ENCODE assay signal across 8 cellular contexts in the genomic region with DNA sequence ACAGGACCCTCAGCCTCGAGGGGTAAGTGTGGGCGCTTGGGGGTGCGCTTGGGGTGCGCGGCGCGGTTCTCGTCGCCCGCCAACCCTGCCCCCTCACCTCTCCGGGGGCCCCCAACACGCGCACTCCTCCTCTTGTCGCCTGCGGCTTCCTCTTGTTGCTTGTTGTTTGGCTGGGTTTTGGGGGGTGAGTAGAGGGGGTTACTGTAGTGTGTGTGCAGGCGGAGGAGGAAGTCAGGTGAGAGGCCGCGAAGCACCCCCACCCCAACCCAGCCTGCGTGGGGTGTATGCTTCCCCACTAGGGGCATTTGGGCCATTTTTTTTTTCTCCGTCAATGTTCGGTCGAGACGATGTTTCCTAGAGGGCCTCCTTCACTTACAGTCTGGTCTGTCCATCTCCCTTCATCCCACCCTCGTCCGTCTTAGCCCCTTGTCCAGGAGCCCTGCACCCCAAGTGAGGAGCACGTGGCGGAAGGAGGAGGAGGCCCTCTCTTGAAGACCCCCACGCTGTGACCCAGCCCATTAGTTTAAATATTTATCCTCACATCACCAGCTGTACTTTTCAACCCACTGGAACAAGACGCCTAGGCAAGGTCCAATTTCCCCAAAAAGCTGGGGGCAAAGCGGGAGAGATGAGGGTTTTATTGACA. TPM values are rescaled to one million over a fixed set of nuclear protein-coding genes. Genes with fewer than 3 reads are reported as not detected.
DNase-seq lines count a peak whose midpoint lies in the region; ATAC-seq, FAIRE-seq and TF ChIP-seq lines count a peak whose summit lies in the region.

No MANE protein-coding gene starts in this region.

- no peak overlapping the region for H3K27ac ChIP-seq in astrocyte (ENCODE audit: low read depth, low read length)

- H4K20me1 ChIP-seq in astrocyte (ENCODE audit: insufficient read depth, low read length) = peaks cover 3% of the 10 kb centered on the region

- TF ChIP-seq POLR2A in lower leg skin (IDR thresholded peaks at IDR 0.05) = no peak

- H3K27me3 ChIP-seq in astrocyte (ENCODE audit: insufficient read depth, low read length) = peaks cover 29% of the 10 kb centered on the region

- FAIRE-seq in astrocyte (lab: Jason Lieb, UNC) = no peak

- H3K27ac Mint-ChIP-seq in T-helper 1 cell treated with Interleukin-12 subunit alpha and Interleukin-12 subunit beta and Interleukin-4 antibody, amounts not matched to agents 30 μg/mL and 1 μg/mL, for 36 hours = peak overlapping the region; percentile 96
- H3K27ac Mint-ChIP-seq in astrocyte (ENCODE audit: unreplicated experiment) = peak overlapping the region; percentile 66

- no peaks in the 10 kb centered on the region for H3K27me3 Mint-ChIP-seq in T-helper 1 cell treated with Interleukin-12 subunit alpha and Interleukin-12 subunit beta and Interleukin-4 antibody, amounts not matched to agents 30 μg/mL and 1 μg/mL, for 36 hours (ENCODE audit: low read depth)
- peaks cover 20% of the 10 kb centered on the region for H3K27me3 Mint-ChIP-seq in astrocyte (ENCODE audit: low read depth, unreplicated experiment)

- H2AFZ ChIP-seq in astrocyte (ENCODE audit: low read depth, low read length) = peak overlapping the region; percentile 50

- H3K4me2 ChIP-seq in astrocyte (ENCODE audit: low read length) = peak overlapping the region; percentile 98

- ATAC-seq in HG02852 (IDR thresholded peaks at IDR 0.05; ENCODE audit: unreplicated experiment) = peak; percentile 21

- peaks cover 61% of the 10 kb centered on the region for H3K36me3 Mint-ChIP-seq in T-helper 1 cell treated with Interleukin-12 subunit alpha and Interleukin-12 subunit beta and Interleukin-4 antibody, amounts not matched to agents 30 μg/mL and 1 μg/mL, for 36 hours (ENCODE audit: low read depth)
- no peaks in the 10 kb centered on the region for H3K36me3 Mint-ChIP-seq in astrocyte (ENCODE audit: low read depth, unreplicated experiment)

- 5 to 10% methylated on average over 29 to 30 of the region's 30 CpGs for WGBS in lower leg skin, 2 donors

- H3K4me1 ChIP-seq in astrocyte (ENCODE audit: insufficient read depth, low read length) = peaks cover 10% of the 10 kb centered on the region

- DNase-seq in astrocyte (ENCODE audit: low read depth) = no peak
- no peak for DNase-seq in lower leg skin (ENCODE audit: low spot score in 2 of 2)
- DNase-seq in stimulated activated CD8-positive, alpha-beta memory T cell treated with anti-CD3 and anti-CD28 coated beads, Interleukin-12 subunit alpha, Interleukin-12 subunit beta, amount 100 ng/mL, for 1 hour (ENCODE audit: low read depth) = peak; percentile 50
- DNase-seq in NCI-H2227 (lab: John Stamatoyannopoulos, UW; ENCODE audit: unreplicated experiment) = no peak
- no peak for DNase-seq in COLO829 (ENCODE audit: low spot score)

- H3K36me3 ChIP-seq in astrocyte (ENCODE audit: insufficient read depth, low read length) = no peaks in the 10 kb centered on the region

- peaks cover 24% of the 10 kb centered on the region for H3K9me3 Mint-ChIP-seq in T-helper 1 cell treated with Interleukin-12 subunit alpha and Interleukin-12 subunit beta and Interleukin-4 antibody, amounts not matched to agents 30 μg/mL and 1 μg/mL, for 36 hours
- H3K9me3 Mint-ChIP-seq in astrocyte (ENCODE audit: unreplicated experiment) = peaks cover 9% of the 10 kb centered on the region

- H3K79me2 ChIP-seq in astrocyte (ENCODE audit: insufficient read depth, low read length) = no peaks in the 10 kb centered on the region

- peak overlapping the region; percentile 40 for H3K9ac ChIP-seq in astrocyte (ENCODE audit: low read length)

- peaks cover 38% of the 10 kb centered on the region for H3K4me1 Mint-ChIP-seq in T-helper 1 cell treated with Interleukin-12 subunit alpha and Interleukin-12 subunit beta and Interleukin-4 antibody, amounts not matched to agents 30 μg/mL and 1 μg/mL, for 36 hours (ENCODE audit: low read depth)
- peaks cover 3% of the 10 kb centered on the region for H3K4me1 Mint-ChIP-seq in astrocyte (ENCODE audit: low read depth, unreplicated experiment)

- H3K9me3 ChIP-seq in astrocyte (ENCODE audit: insufficient read depth, low read depth, low read length) = no peaks in the 10 kb centered on the region

- intact Hi-C loops in lower leg skin (cut with DNase I; ENCODE audit: low total_unique reads) = no loop called here

- H3K4me3 ChIP-seq in GM12875 (ENCODE audit: low read depth, low read length) (peak overlapping the region; percentile 10), astrocyte (ENCODE audit: insufficient read depth, low read depth, low read length) (peak overlapping the region; percentile 60), lower leg skin (ENCODE audit: low read depth, poor library complexity, severe bottlenecking) (peak overlapping the region; percentile 11)

- TF ChIP-seq CTCF in GM12875 (IDR thresholded peaks at IDR 0.05; ENCODE audit: borderline replicate concordance, insufficient read depth, low read depth, low read length) (no peak), astrocyte (IDR thresholded peaks at IDR 0.05; ENCODE audit: insufficient read depth, low read depth, low read length) (no peak), lower leg skin (IDR thresholded peaks at IDR 0.05) (no peak)

- H3K4me3 Mint-ChIP-seq in T-helper 1 cell treated with Interleukin-12 subunit alpha and Interleukin-12 subunit beta and Interleukin-4 antibody, amounts not matched to agents 30 μg/mL and 1 μg/mL, for 36 hours = peak overlapping the region; percentile 97
- H3K4me3 Mint-ChIP-seq in astrocyte (ENCODE audit: unreplicated experiment) = peak overlapping the region; percentile 81

RNA-seq across cellular contexts. Expression of a gene that starts 20.4 kb away (rescaled TPM):
- total RNA-seq in astrocyte (17.7 and 18.0 TPM in 2 replicates), lower leg skin (10 to 100 TPM; 16.9 to 33.8 (median 25.7) TPM)

Comparison
In these comparisons a context has a peak if more than half of its experiments do, and no peak if none do; other contexts are left out.
1. H3K4me3 ChIP-seq: peak in every context shown above with its lines; median percentile 60 in astrocyte; 11 in lower leg skin; 10 in GM12875.